In genomic region chr10:114437456-114438292, GRCh38 we compare ENCODE assay signal across 1 cellular context.
TF ChIP-seq lines count a peak whose summit lies in the region.

No MANE protein-coding gene starts in this region.

TF ChIP-seq in GM23338, 12 proteins besides CTCF, POLR2A, EP300 and RAD21 (continued from another document):
- TF ChIP-seq ZNF462 (CRISPR knock-in tag; IDR thresholded peaks at IDR 0.05) (no peak), NANOG (IDR thresholded peaks at IDR 0.05; ENCODE audit: borderline replicate concordance) (no peak), JUNB (IDR thresholded peaks at IDR 0.05; ENCODE audit: unreplicated experiment) (no peak), POLR2AphosphoS5 (IDR thresholded peaks at IDR 0.05; ENCODE audit: low read depth) (no peak)
